Comparison of ENCODE assay signal across 14 cellular contexts in the genomic region with DNA sequence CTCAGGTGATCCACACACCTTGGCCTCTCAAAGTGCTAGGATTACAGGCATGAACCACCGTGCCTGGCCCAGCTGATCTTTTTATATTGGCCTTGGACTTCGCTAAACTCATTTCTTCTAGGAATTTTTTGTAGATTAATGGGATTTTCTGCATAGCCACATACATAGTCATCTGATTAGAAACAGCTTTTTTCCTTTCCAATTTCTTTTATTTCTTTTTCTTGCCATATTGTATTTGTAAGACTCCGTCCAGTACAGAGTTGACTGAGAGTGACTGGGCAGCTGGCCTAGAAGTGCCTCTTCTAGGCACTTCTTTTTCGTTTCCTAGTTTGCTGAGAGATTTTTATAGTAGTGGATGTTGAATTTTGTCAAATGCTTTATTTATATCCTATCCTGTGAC. TPM values are rescaled to one million over a fixed set of nuclear protein-coding genes. Genes with fewer than 3 reads are reported as not detected.
A peak's percentile ranks its signal among the peaks of the same experiment; 100 is the strongest.
DNase-seq lines count a peak whose midpoint lies in the region; TF ChIP-seq lines count a peak whose summit lies in the region.
"Had no signal": no experiment of that assay in that cellular context is flagged by ENCODE, and none has a peak within 500 bp of the region (broad histone marks: within the 10 kb centered on the region; RNA-seq: fewer than 3 reads in every experiment).

No MANE protein-coding gene starts in this region.

- no peak overlapping the region for H3K4me3 ChIP-seq in adipocyte (ENCODE audit: low read length)
- no peak overlapping the region for H3K4me3 ChIP-seq in fibroblast of mammary gland (ENCODE audit: control insufficient read depth, low read depth, low read length)
- no peak overlapping the region for H3K4me3 ChIP-seq in breast epithelium
- no peak overlapping the region for H3K4me3 ChIP-seq in prostate gland

- no peak for TF ChIP-seq POLR2A in breast epithelium (IDR thresholded peaks at IDR 0.05)
- no peak for TF ChIP-seq POLR2A in prostate gland (IDR thresholded peaks at IDR 0.05)

- no peak overlapping the region for H3K9ac ChIP-seq in adipocyte (ENCODE audit: low read length)

- H3K4me3 Mint-ChIP-seq in activated naive CD4-positive, alpha-beta T cell treated with anti-CD3 and anti-CD28 coated beads, Interleukin-2, amount 50 U/mL, for 24 hours, result peak overlapping the region; percentile 4

- H3K27me3 ChIP-seq in adipocyte (replicated peaks; ENCODE audit: control insufficient read depth, insufficient read depth, low read length) (no peaks in the 10 kb centered on the region), breast epithelium (no peaks in the 10 kb centered on the region), prostate gland (replicated peaks; ENCODE audit: insufficient read depth) (no peaks in the 10 kb centered on the region)

- H3K27me3 Mint-ChIP-seq in activated naive CD4-positive, alpha-beta T cell treated with anti-CD3 and anti-CD28 coated beads, Interleukin-2, amount 50 U/mL, for 24 hours, result no peaks in the 10 kb centered on the region

- H3K27ac Mint-ChIP-seq in activated naive CD4-positive, alpha-beta T cell treated with anti-CD3 and anti-CD28 coated beads, Interleukin-2, amount 50 U/mL, for 24 hours, result peak overlapping the region; percentile 30

- intact Hi-C loops in breast epithelium (cut with DNase I; ENCODE audit: low total_unique reads), result loop anchor here (2.0 kb wide), 1 partner anchor 31 kb away; no protein-coding TSS in a partner anchor
- intact Hi-C loops in prostate gland (cut with DNase I), result no loop called here

- peaks cover 8% of the 10 kb centered on the region for H3K36me3 Mint-ChIP-seq in activated naive CD4-positive, alpha-beta T cell treated with anti-CD3 and anti-CD28 coated beads, Interleukin-2, amount 50 U/mL, for 24 hours

- H3K4me1 ChIP-seq in adipocyte (ENCODE audit: control insufficient read depth, insufficient read depth, low read length) (peaks cover 28% of the 10 kb centered on the region), breast epithelium (no peaks in the 10 kb centered on the region), prostate gland (replicated peaks) (no peaks in the 10 kb centered on the region)

- no peak for DNase-seq in activated naive CD4-positive, alpha-beta T cell (lab: John Stamatoyannopoulos, UW)
- DNase-seq in adipocyte (ENCODE audit: low read depth) (peak; percentile 43), fibroblast of mammary gland (ENCODE audit: low read depth) (peak; percentile 57), DMS53 treated with DMSO at 0.1 percent for 48 hours (lab: John Stamatoyannopoulos, UW; ENCODE audit: unreplicated experiment) (no peak), breast epithelium (ENCODE audit: low spot score in 2 of 2) (no peak), prostate gland (ENCODE audit: low spot score) (no peak), COR-L47 (lab: John Stamatoyannopoulos, UW) (no peak)
- DNase-seq: DMS53, GOT3, NCI-H1417, NCI-H1930, NCI-H69, SHP77 had no signal

- H3K9me3 Mint-ChIP-seq in activated naive CD4-positive, alpha-beta T cell treated with anti-CD3 and anti-CD28 coated beads, Interleukin-2, amount 50 U/mL, for 24 hours, result no peaks in the 10 kb centered on the region

- H3K27ac ChIP-seq in breast epithelium (no peak overlapping the region), prostate gland (no peak overlapping the region)

- 71% methylated on average over 4 of the region's 4 CpGs for WGBS in prostate gland

- H3K9me3 ChIP-seq in adipocyte (ENCODE audit: control insufficient read depth, low read length) (no peaks in the 10 kb centered on the region), breast epithelium (no peaks in the 10 kb centered on the region), prostate gland (no peaks in the 10 kb centered on the region)

- H3K4me1 Mint-ChIP-seq in activated naive CD4-positive, alpha-beta T cell treated with anti-CD3 and anti-CD28 coated beads, Interleukin-2, amount 50 U/mL, for 24 hours, result peaks cover 84% of the 10 kb centered on the region

- TF ChIP-seq CTCF in fibroblast of mammary gland (conservative IDR thresholded peaks at IDR 0.05; ENCODE audit: control insufficient read depth, insufficient read depth, low read depth, low read length) (no peak), breast epithelium (IDR thresholded peaks at IDR 0.05) (no peak), prostate gland (IDR thresholded peaks at IDR 0.05) (no peak)

- no peaks in the 10 kb centered on the region for H3K36me3 ChIP-seq in adipocyte (ENCODE audit: control insufficient read depth, insufficient read depth, low read length, severe bottlenecking)
- no peaks in the 10 kb centered on the region for H3K36me3 ChIP-seq in breast epithelium
- no peaks in the 10 kb centered on the region for H3K36me3 ChIP-seq in prostate gland

RNA-seq across cellular contexts. Expression of a gene that starts 37.4 kb away (rescaled TPM):
- 100 to 1,000 TPM in 1 of 3 donors, 10 to 100 TPM in 2; 54.1 to 106 (median 61.1) TPM for total RNA-seq in breast epithelium
- total RNA-seq in prostate gland, result 10 to 100 TPM; 35.7 to 38.7 TPM

Comparison
In these comparisons a context has a peak if more than half of its experiments do, and no peak if none do; other contexts are left out.
1. DNase-seq: peak in adipocyte (single experiment) and fibroblast of mammary gland (single experiment); none in activated naive CD4-positive, alpha-beta T cell (0 of 4), DMS53 treated with DMSO at 0.1 percent for 48 hours (single experiment), breast epithelium (0 of 2), prostate gland (single experiment) and COR-L47 (single experiment).